In genomic region chr3:94645790-94646189, GRCh38 we compare ENCODE assay signal across 8 cellular contexts.
"Had no signal": no experiment of that assay in that cellular context is flagged by ENCODE, and none has a peak within 500 bp of the region (broad histone marks: within the 10 kb centered on the region; RNA-seq: fewer than 3 reads in every experiment).

No MANE protein-coding gene starts in this region.

- FAIRE-seq: G401.6, GM12878, GM12891, GM12892, GM18507, GM19239 had no signal

- H3K4me3 ChIP-seq: GM12878 had no signal

- ATAC-seq: GM12878 had no signal

- DNase-seq: GDM1, GF-D8 had no signal
